ENCODE assay signal across 1 cellular context in genomic region chr3:144045766-144046165, GRCh38.
TF ChIP-seq lines count a peak whose summit lies in the region.

No MANE protein-coding gene starts in this region.

TF ChIP-seq in GM12878, 131 proteins besides CTCF, POLR2A, EP300 and RAD21 (continued from another document):
- no peak for TF ChIP-seq RFX5 (IDR thresholded peaks at IDR 0.05; ENCODE audit: low read depth, low read length)
